ENCODE assay signal across 1 cellular context in genomic region chr2:152432765-152433164, GRCh38.
TF ChIP-seq lines count a peak whose summit lies in the region.

No MANE protein-coding gene starts in this region.

TF ChIP-seq in HepG2, 621 proteins besides CTCF, POLR2A, EP300 and RAD21 (continued from another document and continues in another):
- TF ChIP-seq, protein P1, sequence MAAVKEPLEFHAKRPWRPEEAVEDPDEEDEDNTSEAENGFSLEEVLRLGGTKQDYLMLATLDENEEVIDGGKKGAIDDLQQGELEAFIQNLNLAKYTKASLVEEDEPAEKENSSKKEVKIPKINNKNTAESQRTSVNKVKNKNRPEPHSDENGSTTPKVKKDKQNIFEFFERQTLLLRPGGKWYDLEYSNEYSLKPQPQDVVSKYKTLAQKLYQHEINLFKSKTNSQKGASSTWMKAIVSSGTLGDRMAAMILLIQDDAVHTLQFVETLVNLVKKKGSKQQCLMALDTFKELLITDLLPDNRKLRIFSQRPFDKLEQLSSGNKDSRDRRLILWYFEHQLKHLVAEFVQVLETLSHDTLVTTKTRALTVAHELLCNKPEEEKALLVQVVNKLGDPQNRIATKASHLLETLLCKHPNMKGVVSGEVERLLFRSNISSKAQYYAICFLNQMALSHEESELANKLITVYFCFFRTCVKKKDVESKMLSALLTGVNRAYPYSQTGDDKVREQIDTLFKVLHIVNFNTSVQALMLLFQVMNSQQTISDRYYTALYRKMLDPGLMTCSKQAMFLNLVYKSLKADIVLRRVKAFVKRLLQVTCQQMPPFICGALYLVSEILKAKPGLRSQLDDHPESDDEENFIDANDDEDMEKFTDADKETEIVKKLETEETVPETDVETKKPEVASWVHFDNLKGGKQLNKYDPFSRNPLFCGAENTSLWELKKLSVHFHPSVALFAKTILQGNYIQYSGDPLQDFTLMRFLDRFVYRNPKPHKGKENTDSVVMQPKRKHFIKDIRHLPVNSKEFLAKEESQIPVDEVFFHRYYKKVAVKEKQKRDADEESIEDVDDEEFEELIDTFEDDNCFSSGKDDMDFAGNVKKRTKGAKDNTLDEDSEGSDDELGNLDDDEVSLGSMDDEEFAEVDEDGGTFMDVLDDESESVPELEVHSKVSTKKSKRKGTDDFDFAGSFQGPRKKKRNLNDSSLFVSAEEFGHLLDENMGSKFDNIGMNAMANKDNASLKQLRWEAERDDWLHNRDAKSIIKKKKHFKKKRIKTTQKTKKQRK (IDR thresholded peaks at IDR 0.05; ENCODE audit: low read length), result no peak
- TF ChIP-seq, protein P2, sequence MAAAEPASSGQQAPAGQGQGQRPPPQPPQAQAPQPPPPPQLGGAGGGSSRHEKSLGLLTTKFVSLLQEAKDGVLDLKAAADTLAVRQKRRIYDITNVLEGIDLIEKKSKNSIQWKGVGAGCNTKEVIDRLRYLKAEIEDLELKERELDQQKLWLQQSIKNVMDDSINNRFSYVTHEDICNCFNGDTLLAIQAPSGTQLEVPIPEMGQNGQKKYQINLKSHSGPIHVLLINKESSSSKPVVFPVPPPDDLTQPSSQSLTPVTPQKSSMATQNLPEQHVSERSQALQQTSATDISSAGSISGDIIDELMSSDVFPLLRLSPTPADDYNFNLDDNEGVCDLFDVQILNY (CRISPR knock-in tag; conservative IDR thresholded peaks at IDR 0.05), result no peak
- no peak for TF ChIP-seq CEBPG (CRISPR knock-in tag; IDR thresholded peaks at IDR 0.05)
- no peak for TF ChIP-seq ELF1 (CRISPR knock-in tag; IDR thresholded peaks at IDR 0.05)
- TF ChIP-seq, protein P3, sequence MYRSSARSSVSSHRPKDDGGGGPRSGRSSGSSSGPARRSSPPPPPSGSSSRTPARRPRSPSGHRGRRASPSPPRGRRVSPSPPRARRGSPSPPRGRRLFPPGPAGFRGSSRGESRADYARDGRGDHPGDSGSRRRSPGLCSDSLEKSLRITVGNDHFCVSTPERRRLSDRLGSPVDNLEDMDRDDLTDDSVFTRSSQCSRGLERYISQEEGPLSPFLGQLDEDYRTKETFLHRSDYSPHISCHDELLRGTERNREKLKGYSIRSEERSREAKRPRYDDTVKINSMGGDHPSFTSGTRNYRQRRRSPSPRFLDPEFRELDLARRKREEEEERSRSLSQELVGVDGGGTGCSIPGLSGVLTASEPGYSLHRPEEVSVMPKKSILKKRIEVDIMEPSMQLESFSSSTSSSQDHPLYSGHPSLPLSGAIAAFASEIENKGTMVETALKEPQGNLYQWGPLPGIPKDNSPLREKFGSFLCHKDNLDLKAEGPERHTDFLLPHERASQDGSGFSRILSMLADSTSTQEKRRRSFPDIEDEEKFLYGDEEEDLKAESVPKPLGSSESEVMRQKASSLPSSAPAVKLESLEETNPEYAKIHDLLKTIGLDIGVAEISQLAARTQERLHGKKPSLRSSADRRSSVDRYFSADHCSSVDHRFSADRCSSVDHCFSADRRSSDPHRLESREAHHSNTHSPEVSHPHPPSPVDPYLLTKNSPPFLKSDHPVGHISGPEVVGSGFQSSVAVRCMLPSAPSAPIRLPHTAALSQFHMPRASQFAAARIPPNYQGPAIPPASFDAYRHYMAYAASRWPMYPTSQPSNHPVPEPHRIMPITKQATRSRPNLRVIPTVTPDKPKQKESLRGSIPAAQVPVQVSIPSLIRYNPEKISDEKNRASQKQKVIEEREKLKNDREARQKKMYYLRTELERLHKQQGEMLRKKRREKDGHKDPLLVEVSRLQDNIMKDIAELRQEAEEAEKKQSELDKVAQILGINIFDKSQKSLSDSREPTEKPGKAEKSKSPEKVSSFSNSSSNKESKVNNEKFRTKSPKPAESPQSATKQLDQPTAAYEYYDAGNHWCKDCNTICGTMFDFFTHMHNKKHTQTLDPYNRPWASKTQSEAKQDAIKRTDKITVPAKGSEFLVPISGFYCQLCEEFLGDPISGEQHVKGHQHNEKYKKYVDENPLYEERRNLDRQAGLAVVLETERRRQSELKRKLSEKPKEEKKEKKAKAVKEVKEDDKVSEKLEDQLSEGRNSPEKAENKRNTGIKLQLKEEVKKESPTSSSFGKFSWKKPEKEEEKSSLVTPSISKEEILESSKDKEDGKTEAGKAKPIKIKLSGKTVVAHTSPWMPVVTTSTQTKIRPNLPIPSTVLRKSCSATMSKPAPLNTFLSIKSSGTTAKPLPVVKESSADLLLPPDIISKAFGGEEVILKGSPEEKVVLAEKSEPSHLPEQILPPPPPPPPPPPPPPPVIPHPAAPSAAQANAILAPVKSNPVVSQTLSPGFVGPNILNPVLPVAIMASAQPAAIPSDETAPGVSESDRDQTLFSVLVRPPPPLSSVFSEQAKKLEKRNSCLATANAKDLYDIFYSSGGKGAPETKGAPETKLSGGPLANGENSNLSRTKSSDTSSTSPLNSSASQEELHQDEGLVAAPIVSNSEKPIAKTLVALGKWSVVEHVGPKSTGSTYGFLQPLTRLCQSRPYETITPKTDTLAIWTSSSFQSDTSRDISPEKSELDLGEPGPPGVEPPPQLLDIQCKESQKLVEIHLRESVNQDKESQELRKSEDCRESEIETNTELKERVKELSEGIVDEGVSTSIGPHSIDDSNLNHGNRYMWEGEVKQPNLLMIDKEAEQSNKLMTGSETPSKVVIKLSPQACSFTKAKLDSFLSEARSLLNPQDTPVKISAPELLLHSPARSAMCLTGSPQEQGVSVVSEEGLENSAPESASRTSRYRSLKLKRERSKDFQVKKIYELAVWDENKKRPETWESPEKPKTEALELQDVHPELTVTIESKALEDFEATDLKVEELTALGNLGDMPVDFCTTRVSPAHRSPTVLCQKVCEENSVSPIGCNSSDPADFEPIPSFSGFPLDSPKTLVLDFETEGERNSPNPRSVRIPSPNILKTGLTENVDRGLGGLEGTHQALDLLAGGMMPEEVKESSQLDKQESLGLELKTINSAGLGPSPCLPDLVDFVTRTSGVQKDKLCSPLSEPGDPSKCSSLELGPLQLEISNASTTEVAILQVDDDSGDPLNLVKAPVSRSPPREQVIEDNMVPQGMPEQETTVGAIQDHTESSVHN (CRISPR knock-in tag; IDR thresholded peaks at IDR 0.05), result no peak
- no peak for TF ChIP-seq SIX1 (CRISPR knock-in tag; IDR thresholded peaks at IDR 0.05; ENCODE audit: borderline replicate concordance)
- no peak for TF ChIP-seq ZNF484 (CRISPR knock-in tag; IDR thresholded peaks at IDR 0.05; ENCODE audit: borderline replicate concordance, low read depth)
- TF ChIP-seq HOXA9 (CRISPR knock-in tag; IDR thresholded peaks at IDR 0.05; ENCODE audit: borderline replicate concordance), result no peak
- TF ChIP-seq ZC3H4 (CRISPR knock-in tag; IDR thresholded peaks at IDR 0.05; ENCODE audit: borderline replicate concordance), result no peak
- TF ChIP-seq ZNF335 (CRISPR knock-in tag; IDR thresholded peaks at IDR 0.05), result no peak
- TF ChIP-seq, protein P4, sequence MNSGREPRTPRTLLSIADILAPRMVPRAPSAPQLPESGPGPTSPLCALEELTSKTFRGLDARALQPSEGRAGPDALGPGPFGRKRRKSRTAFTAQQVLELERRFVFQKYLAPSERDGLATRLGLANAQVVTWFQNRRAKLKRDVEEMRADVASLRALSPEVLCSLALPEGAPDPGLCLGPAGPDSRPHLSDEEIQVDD (CRISPR knock-in tag; IDR thresholded peaks at IDR 0.05; ENCODE audit: borderline replicate concordance), result no peak
- TF ChIP-seq HMGA1 (CRISPR knock-in tag; conservative IDR thresholded peaks at IDR 0.05), result no peak
- TF ChIP-seq, protein P5, sequence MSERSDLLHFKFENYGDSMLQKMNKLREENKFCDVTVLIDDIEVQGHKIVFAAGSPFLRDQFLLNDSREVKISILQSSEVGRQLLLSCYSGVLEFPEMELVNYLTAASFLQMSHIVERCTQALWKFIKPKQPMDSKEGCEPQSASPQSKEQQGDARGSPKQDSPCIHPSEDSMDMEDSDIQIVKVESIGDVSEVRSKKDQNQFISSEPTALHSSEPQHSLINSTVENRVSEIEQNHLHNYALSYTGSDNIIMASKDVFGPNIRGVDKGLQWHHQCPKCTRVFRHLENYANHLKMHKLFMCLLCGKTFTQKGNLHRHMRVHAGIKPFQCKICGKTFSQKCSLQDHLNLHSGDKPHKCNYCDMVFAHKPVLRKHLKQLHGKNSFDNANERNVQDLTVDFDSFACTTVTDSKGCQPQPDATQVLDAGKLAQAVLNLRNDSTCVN (CRISPR knock-in tag; IDR thresholded peaks at IDR 0.05; ENCODE audit: borderline replicate concordance), result peak; percentile 86
- TF ChIP-seq, protein P6, sequence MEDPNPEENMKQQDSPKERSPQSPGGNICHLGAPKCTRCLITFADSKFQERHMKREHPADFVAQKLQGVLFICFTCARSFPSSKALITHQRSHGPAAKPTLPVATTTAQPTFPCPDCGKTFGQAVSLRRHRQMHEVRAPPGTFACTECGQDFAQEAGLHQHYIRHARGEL (CRISPR knock-in tag; IDR thresholded peaks at IDR 0.05), result no peak
- no peak for TF ChIP-seq CCAR2 (optimal IDR thresholded peaks at IDR 0.05; ENCODE audit: low read depth, low read length)
- TF ChIP-seq ZNF781 (CRISPR knock-in tag; IDR thresholded peaks at IDR 0.05; ENCODE audit: borderline replicate concordance, not compliant biosample characterization), result no peak
- no peak for TF ChIP-seq PRMT3 (CRISPR knock-in tag; IDR thresholded peaks at IDR 0.05; ENCODE audit: borderline replicate concordance, low read depth)
- TF ChIP-seq ZBTB7B (CRISPR knock-in tag; IDR thresholded peaks at IDR 0.05), result no peak
- no peak for TF ChIP-seq NFRKB (IDR thresholded peaks at IDR 0.05)
- no peak for TF ChIP-seq E2F2 (CRISPR knock-in tag; IDR thresholded peaks at IDR 0.05; ENCODE audit: borderline replicate concordance)
- no peak for TF ChIP-seq GABPA (IDR thresholded peaks at IDR 0.05; ENCODE audit: low read depth, low read length)
- TF ChIP-seq GABPA (CRISPR knock-in tag; IDR thresholded peaks at IDR 0.05; ENCODE audit: low read depth), result no peak
- no peak for TF ChIP-seq STAG1 (CRISPR knock-in tag; IDR thresholded peaks at IDR 0.05)
- TF ChIP-seq SOX13 (IDR thresholded peaks at IDR 0.05), result no peak
- TF ChIP-seq SOX13 (CRISPR knock-in tag; conservative IDR thresholded peaks at IDR 0.05 in 1 of 2, IDR thresholded peaks at IDR 0.05 in 1 of 2), result peak in 1 of 2 experiments; percentile 55; a peak in 1 of 4 replicates
- TF ChIP-seq ZNF563 (CRISPR knock-in tag; IDR thresholded peaks at IDR 0.05), result no peak
- no peak for TF ChIP-seq ZNF790 (CRISPR knock-in tag; IDR thresholded peaks at IDR 0.05; ENCODE audit: borderline replicate concordance)
- no peak for TF ChIP-seq ZNF841 (CRISPR knock-in tag; IDR thresholded peaks at IDR 0.05; ENCODE audit: borderline replicate concordance)
- TF ChIP-seq PAWR (CRISPR knock-in tag; IDR thresholded peaks at IDR 0.05; ENCODE audit: borderline replicate concordance), result no peak
- TF ChIP-seq RXRB (CRISPR knock-in tag; IDR thresholded peaks at IDR 0.05; ENCODE audit: borderline replicate concordance), result no peak; the same call in 1 of the 2 replicates
- TF ChIP-seq, protein P7, sequence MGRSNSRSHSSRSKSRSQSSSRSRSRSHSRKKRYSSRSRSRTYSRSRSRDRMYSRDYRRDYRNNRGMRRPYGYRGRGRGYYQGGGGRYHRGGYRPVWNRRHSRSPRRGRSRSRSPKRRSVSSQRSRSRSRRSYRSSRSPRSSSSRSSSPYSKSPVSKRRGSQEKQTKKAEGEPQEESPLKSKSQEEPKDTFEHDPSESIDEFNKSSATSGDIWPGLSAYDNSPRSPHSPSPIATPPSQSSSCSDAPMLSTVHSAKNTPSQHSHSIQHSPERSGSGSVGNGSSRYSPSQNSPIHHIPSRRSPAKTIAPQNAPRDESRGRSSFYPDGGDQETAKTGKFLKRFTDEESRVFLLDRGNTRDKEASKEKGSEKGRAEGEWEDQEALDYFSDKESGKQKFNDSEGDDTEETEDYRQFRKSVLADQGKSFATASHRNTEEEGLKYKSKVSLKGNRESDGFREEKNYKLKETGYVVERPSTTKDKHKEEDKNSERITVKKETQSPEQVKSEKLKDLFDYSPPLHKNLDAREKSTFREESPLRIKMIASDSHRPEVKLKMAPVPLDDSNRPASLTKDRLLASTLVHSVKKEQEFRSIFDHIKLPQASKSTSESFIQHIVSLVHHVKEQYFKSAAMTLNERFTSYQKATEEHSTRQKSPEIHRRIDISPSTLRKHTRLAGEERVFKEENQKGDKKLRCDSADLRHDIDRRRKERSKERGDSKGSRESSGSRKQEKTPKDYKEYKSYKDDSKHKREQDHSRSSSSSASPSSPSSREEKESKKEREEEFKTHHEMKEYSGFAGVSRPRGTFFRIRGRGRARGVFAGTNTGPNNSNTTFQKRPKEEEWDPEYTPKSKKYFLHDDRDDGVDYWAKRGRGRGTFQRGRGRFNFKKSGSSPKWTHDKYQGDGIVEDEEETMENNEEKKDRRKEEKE (IDR thresholded peaks at IDR 0.05), result no peak
- TF ChIP-seq, protein P8, sequence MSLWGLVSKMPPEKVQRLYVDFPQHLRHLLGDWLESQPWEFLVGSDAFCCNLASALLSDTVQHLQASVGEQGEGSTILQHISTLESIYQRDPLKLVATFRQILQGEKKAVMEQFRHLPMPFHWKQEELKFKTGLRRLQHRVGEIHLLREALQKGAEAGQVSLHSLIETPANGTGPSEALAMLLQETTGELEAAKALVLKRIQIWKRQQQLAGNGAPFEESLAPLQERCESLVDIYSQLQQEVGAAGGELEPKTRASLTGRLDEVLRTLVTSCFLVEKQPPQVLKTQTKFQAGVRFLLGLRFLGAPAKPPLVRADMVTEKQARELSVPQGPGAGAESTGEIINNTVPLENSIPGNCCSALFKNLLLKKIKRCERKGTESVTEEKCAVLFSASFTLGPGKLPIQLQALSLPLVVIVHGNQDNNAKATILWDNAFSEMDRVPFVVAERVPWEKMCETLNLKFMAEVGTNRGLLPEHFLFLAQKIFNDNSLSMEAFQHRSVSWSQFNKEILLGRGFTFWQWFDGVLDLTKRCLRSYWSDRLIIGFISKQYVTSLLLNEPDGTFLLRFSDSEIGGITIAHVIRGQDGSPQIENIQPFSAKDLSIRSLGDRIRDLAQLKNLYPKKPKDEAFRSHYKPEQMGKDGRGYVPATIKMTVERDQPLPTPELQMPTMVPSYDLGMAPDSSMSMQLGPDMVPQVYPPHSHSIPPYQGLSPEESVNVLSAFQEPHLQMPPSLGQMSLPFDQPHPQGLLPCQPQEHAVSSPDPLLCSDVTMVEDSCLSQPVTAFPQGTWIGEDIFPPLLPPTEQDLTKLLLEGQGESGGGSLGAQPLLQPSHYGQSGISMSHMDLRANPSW (CRISPR knock-in tag; IDR thresholded peaks at IDR 0.05; ENCODE audit: borderline replicate concordance), result no peak
- no peak for TF ChIP-seq YY1 (IDR thresholded peaks at IDR 0.05; ENCODE audit: insufficient read depth, insufficient replicate concordance, low read depth, low read length)
- TF ChIP-seq ZFP37 (CRISPR knock-in tag; IDR thresholded peaks at IDR 0.05; ENCODE audit: borderline replicate concordance), result no peak
- no peak for TF ChIP-seq ARNTL (CRISPR knock-in tag; IDR thresholded peaks at IDR 0.05)
- TF ChIP-seq ZNF775 (CRISPR knock-in tag; IDR thresholded peaks at IDR 0.05; ENCODE audit: borderline replicate concordance), result no peak
- no peak for TF ChIP-seq ZNF383 (CRISPR knock-in tag; IDR thresholded peaks at IDR 0.05; ENCODE audit: borderline replicate concordance)
